In the genomic region with DNA sequence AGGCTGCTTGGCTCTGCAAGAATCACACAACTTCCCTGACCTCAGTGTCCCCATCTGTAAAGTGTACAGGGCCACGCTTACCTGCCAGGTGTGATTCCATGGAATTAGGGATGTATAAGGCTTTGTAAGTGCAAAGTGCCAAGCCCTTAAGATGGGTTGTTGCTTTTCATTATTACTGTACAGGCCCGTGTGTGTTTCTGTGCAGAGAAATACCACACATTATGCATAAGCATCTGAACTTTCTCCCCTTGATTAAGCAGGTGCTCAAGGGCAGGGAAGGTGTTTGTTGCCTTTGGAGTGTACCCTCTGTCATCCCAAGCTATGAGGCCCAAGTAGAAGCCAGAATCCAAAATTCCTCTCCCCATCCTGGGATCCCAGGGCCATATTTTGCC, we compare ENCODE assay signal across 12 cellular contexts. TPM values are rescaled to one million over a fixed set of nuclear protein-coding genes. Genes with fewer than 3 reads are reported as not detected.
A peak's percentile ranks its signal among the peaks of the same experiment; 100 is the strongest.
DNase-seq lines count a peak whose midpoint lies in the region; ATAC-seq, FAIRE-seq and TF ChIP-seq lines count a peak whose summit lies in the region.
"Had no signal": no experiment of that assay in that cellular context is flagged by ENCODE, and none has a peak within 500 bp of the region (broad histone marks: within the 10 kb centered on the region; RNA-seq: fewer than 3 reads in every experiment).

No MANE protein-coding gene starts in this region.

- peak; percentile 10 for ATAC-seq in GM18499 (IDR thresholded peaks at IDR 0.05; ENCODE audit: insufficient read depth, unreplicated experiment)
- ATAC-seq in GM19452 (IDR thresholded peaks at IDR 0.05; ENCODE audit: unreplicated experiment), result peak; percentile 43
- ATAC-seq in HG03066 (IDR thresholded peaks at IDR 0.05; ENCODE audit: low read depth, unreplicated experiment), result peak; percentile 12
- ATAC-seq in GM12878, result peak; percentile 55

- no peak for TF ChIP-seq POLR2A in GM12878 (IDR thresholded peaks at IDR 0.05; ENCODE audit: low read depth, low read length)

- RAD21 ChIA-PET in GM12878 (lab: Charles Lee; ENCODE audit: unreplicated experiment), result no interaction called here

- intact Hi-C loops in GM12878 (cut with micrococcal nuclease; ENCODE audit: unreplicated experiment), result no loop called here

- H4K20me1 ChIP-seq in GM12878 (ENCODE audit: control insufficient read depth, insufficient read depth), result no peaks in the 10 kb centered on the region

- CTCF ChIA-PET in GM12878 (lab: Yijun Ruan, JAX), result interaction anchor here (1.0 to 2.0 kb wide), 3 partner anchors 9 to 80 kb away, joined by 3 to 4 read pairs (median 4); no protein-coding TSS in a partner anchor

- H3K4me3 ChIP-seq in GM12878, result no peak overlapping the region
- H3K4me3 ChIP-seq in right atrium auricular region, result no peak overlapping the region

- no peak for TF ChIP-seq EP300 in GM12878 (IDR thresholded peaks at IDR 0.05; ENCODE audit: borderline replicate concordance in 1 of 2, control insufficient read depth in 1 of 2, low read depth in 2 of 2, low read length in 2 of 2)

- H3K27me3 ChIP-seq in GM12878 (replicated peaks in 1 of 2; ENCODE audit: control insufficient read depth in 2 of 2, insufficient read depth in 2 of 2, low read length in 1 of 2), result no peaks in the 10 kb centered on the region
- no peaks in the 10 kb centered on the region for H3K27me3 ChIP-seq in right atrium auricular region

- WGBS in GM12878 (ENCODE audit: insufficient coverage, insufficient replicate concordance, low lambda C conversion rate, missing lambda C conversion rate), result 0% methylated on average over 2 of the region's 2 CpGs

- H3K4me2 ChIP-seq in GM12878 (ENCODE audit: control insufficient read depth, insufficient read depth), result no peak overlapping the region

- no TSS peak for BruUV-seq in GM12878 (replicated peaks; lab: Mats Ljungman, UMichigan)

- no peak overlapping the region for H2AFZ ChIP-seq in GM12878 (ENCODE audit: control insufficient read depth, low read depth, low read length)

- FAIRE-seq in GM12878 (lab: Jason Lieb, UNC), result no peak

- in situ Hi-C loops in GM12878 (cut with MboI), result no loop called here

- TF ChIP-seq CTCF in GM12878 (IDR thresholded peaks at IDR 0.05 in 2 of 3, conservative IDR thresholded peaks at IDR 0.05 in 1 of 3; ENCODE audit: control insufficient read depth in 2 of 3, extremely low read depth in 1 of 3, insufficient read depth in 1 of 3, low read depth in 3 of 3, low read length in 3 of 3) (no peak), right atrium auricular region (IDR thresholded peaks at IDR 0.05) (no peak)

- DNase-seq in GM12878 (ENCODE audit: low read depth, low spot score) (no peak), A172 (ENCODE audit: low spot score) (no peak), ureter (ENCODE audit: low spot score) (no peak), SK-N-DZ (ENCODE audit: low spot score) (no peak), right atrium auricular region (ENCODE audit: low spot score) (no peak)
- DNase-seq: hippocampal formation, NCI-H446, SW 1271 had no signal

- H3K9me3 ChIP-seq in GM12878 (replicated peaks; ENCODE audit: control insufficient read depth, insufficient read depth, low read length) (no peaks in the 10 kb centered on the region), right atrium auricular region (no peaks in the 10 kb centered on the region)

- H3K4me1 ChIP-seq in GM12878 (ENCODE audit: control insufficient read depth, insufficient read depth, low read length), result no peaks in the 10 kb centered on the region
- H3K4me1 ChIP-seq in right atrium auricular region, result peaks cover 0 to 16% of the 10 kb centered on the region in 2 donors

- H3K79me2 ChIP-seq in GM12878 (ENCODE audit: control insufficient read depth, insufficient read depth, low read length), result no peaks in the 10 kb centered on the region

- no peak overlapping the region for H3K9ac ChIP-seq in GM12878 (ENCODE audit: control insufficient read depth, insufficient read depth, low read length)

- no peak overlapping the region for H3K27ac ChIP-seq in GM12878 (ENCODE audit: control insufficient read depth, insufficient read depth)
- H3K27ac ChIP-seq in right atrium auricular region, result no peak overlapping the region

- no peak for TF ChIP-seq RAD21 in GM12878 (IDR thresholded peaks at IDR 0.05; ENCODE audit: insufficient read depth, low read depth, low read length)

- POLR2A ChIA-PET in GM12878 (lab: Charles Lee), result interaction anchor here (0.6 kb wide), 1 partner anchor 483 kb away, joined by 3 read pairs; no protein-coding TSS in a partner anchor

- SMC1A ChIA-PET in GM12878 (lab: Charles Lee; ENCODE audit: uncharacterized antibody, unreplicated experiment), result no interaction called here

- H3K36me3 ChIP-seq in GM12878 (ENCODE audit: control insufficient read depth in 2 of 2, insufficient read depth in 2 of 2, low read length in 1 of 2) (no peaks in the 10 kb centered on the region), right atrium auricular region (no peaks in the 10 kb centered on the region)

TF ChIP-seq in GM12878, 131 proteins besides CTCF, POLR2A, EP300 and RAD21:
- TF ChIP-seq SRF (IDR thresholded peaks at IDR 0.05; ENCODE audit: low read depth in 2 of 2, low read length in 2 of 2), result no peak
- 0 out of 4 replicates have a peak, but pooled peaks of 1 of the 2 experiments have one; percentile 4 for TF ChIP-seq IKZF2 (IDR thresholded peaks at IDR 0.05)

RNA-seq across cellular contexts. Expression of gene HRH1, which starts 13.6 kb away (rescaled TPM):
- total RNA-seq in GM12878 (2013; cell fraction: nucleolus; rRNA removed), result not detected in 2 replicates
- total RNA-seq in GM12878 (2014; rRNA removed) (0.05 TPM in 1 of 2 replicates, not detected in the other), GM12878 (2014; rRNA removed; fragmentation: Illumina TruSeq; extraction: Trizol) (not detected in 2 replicates), GM12878 (2021) (not detected in 2 replicates), ureter (10.5 TPM), right atrium auricular region (1 to 10 TPM; 1.6 to 3.5 TPM)
- polyA plus RNA-seq in GM12878 (2011; ENCODE audit: low read depth), result not detected
- polyA plus RNA-seq in GM12878 (2011; rRNA removed) (not detected in 2 replicates), GM12878 (2014; fragmentation: Illumina TruSeq; extraction: Trizol) (not detected in 2 replicates), GM12878 (2014; fragmentation: Nextera tagmentation; extraction: Ambion mirVana) (not detected), GM12878 (2014; rRNA removed) (not detected in 2 replicates), GM12878 (2016; fragmentation: Nextera tagmentation; extraction: Ambion mirVana) (not detected)
- not detected in 2 replicates for polyA plus RNA-seq in GM12878 (2011; cell fraction: cytosol; rRNA removed)
- polyA plus RNA-seq in GM12878 (2011; cell fraction: nucleus; rRNA removed), result not detected in 2 replicates
- polyA plus RNA-seq in GM12878 (2012), result not detected in 2 replicates
- polyA minus RNA-seq in GM12878 (2011; rRNA and poly(A)+ RNA removed), result not detected in 2 replicates
- not detected in 2 replicates for polyA minus RNA-seq in GM12878 (2011; cell fraction: cytosol; rRNA and poly(A)+ RNA removed)
- not detected in 2 replicates for polyA minus RNA-seq in GM12878 (2011; cell fraction: nucleus; rRNA and poly(A)+ RNA removed)
- 11.3 and 12.7 TPM in 2 replicates for total RNA-seq in A172 (2014; rRNA removed; shearing (Covaris generic))
- 0.03 TPM in 1 of 2 replicates, not detected in the other for polyA plus RNA-seq in SK-N-DZ (2014; cell fraction: cytosol; rRNA removed)
- polyA plus RNA-seq in SK-N-DZ (2014; cell fraction: nucleus; rRNA removed), result not detected in 2 replicates
- polyA plus RNA-seq: IgD-negative memory B cell had no signal
